27 cellular contexts compared by ENCODE assay signal in the genomic region with DNA sequence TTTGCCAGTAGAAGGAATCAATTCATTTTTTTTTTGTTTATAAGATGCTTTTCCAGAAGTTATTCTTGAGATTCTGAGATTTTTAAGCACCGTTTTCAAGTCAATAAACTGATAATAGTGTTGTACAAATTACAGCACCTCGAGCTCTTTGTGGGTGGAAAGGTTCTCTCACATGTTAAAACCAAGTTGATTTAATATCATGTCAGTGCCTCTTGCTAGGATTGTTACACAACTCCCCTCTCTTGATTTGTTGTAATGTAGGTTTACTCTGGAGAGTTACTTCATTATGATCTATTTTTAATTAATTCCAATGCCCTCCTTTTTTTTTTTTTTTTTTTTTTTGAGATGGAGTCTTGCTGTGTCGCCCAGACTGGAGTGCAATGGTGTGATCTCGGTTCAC. TPM values are rescaled to one million over a fixed set of nuclear protein-coding genes. Genes with fewer than 3 reads are reported as not detected.
"Had no signal": no experiment of that assay in that cellular context is flagged by ENCODE, and none has a peak within 500 bp of the region (broad histone marks: within the 10 kb centered on the region; RNA-seq: fewer than 3 reads in every experiment).

No MANE protein-coding gene starts in this region.

- H3K4me3 Mint-ChIP-seq: activated CD4-positive, alpha-beta memory T cell treated with anti-CD3 and anti-CD28 coated beads for 36 hours; activated CD4-positive, alpha-beta T cell treated with anti-CD3 and anti-CD28 coated beads for 36 hours; activated CD8-positive, alpha-beta memory T cell treated with anti-CD3 and anti-CD28 coated beads, Interleukin-2, amount 10 ng/mL, durations not matched to agents 7 days and 5 days; activated naive CD4-positive, alpha-beta T cell treated with anti-CD3 and anti-CD28 coated beads, Interleukin-2, amount 50 U/mL, for 24 hours; nephron had no signal

- H3K27me3 ChIP-seq: adrenal gland, body of pancreas, esophagus squamous epithelium, left lung, right atrium auricular region had no signal

- H3K4me3 ChIP-seq: adrenal gland, body of pancreas, esophagus squamous epithelium, left lung, mucosa of descending colon, right atrium auricular region, skin epidermis had no signal

- H3K9me3 Mint-ChIP-seq: activated naive CD4-positive, alpha-beta T cell treated with anti-CD3 and anti-CD28 coated beads, Interleukin-2, amount 50 U/mL, for 24 hours; nephron had no signal

- H3K36me3 ChIP-seq: adrenal gland, esophagus squamous epithelium, left lung, right atrium auricular region had no signal

- H3K27me3 Mint-ChIP-seq: activated CD4-positive, alpha-beta memory T cell treated with anti-CD3 and anti-CD28 coated beads for 36 hours; activated CD4-positive, alpha-beta T cell treated with anti-CD3 and anti-CD28 coated beads for 36 hours; activated CD8-positive, alpha-beta memory T cell treated with anti-CD3 and anti-CD28 coated beads, Interleukin-2, amount 10 ng/mL, durations not matched to agents 7 days and 5 days; activated naive CD4-positive, alpha-beta T cell treated with anti-CD3 and anti-CD28 coated beads, Interleukin-2, amount 50 U/mL, for 24 hours; progenitor cell of endocrine pancreas had no signal

- H3K9me3 ChIP-seq: adrenal gland, body of pancreas, esophagus squamous epithelium, left lung, mucosa of descending colon, right atrium auricular region had no signal

- H3K4me1 Mint-ChIP-seq: nephron had no signal

- H3K27ac ChIP-seq: adrenal gland, body of pancreas, esophagus squamous epithelium, left lung, right atrium auricular region, skin epidermis had no signal

- H3K4me1 ChIP-seq: adrenal gland, body of pancreas, esophagus squamous epithelium had no signal

- ATAC-seq: activated CD4-positive, alpha-beta T cell treated with anti-CD3 and anti-CD28 coated beads for 36 hours; activated CD8-positive, alpha-beta memory T cell treated with anti-CD3 and anti-CD28 coated beads, Interleukin-2, amount 10 ng/mL, durations not matched to agents 7 days and 5 days; body of pancreas; left lung; mucosa of descending colon had no signal

- H3K36me3 Mint-ChIP-seq: activated naive CD4-positive, alpha-beta T cell treated with anti-CD3 and anti-CD28 coated beads, Interleukin-2, amount 50 U/mL, for 24 hours had no signal

- H3K27ac Mint-ChIP-seq: activated CD4-positive, alpha-beta memory T cell treated with anti-CD3 and anti-CD28 coated beads for 36 hours; activated CD4-positive, alpha-beta T cell treated with anti-CD3 and anti-CD28 coated beads for 36 hours; activated CD8-positive, alpha-beta memory T cell treated with anti-CD3 and anti-CD28 coated beads, Interleukin-2, amount 10 ng/mL, durations not matched to agents 7 days and 5 days; activated naive CD4-positive, alpha-beta T cell treated with anti-CD3 and anti-CD28 coated beads, Interleukin-2, amount 50 U/mL, for 24 hours; nephron; progenitor cell of endocrine pancreas had no signal

- DNase-seq: activated CD8-positive, alpha-beta memory T cell treated with anti-CD3 and anti-CD28 coated beads, Interleukin-2, amount 10 ng/mL, durations not matched to agents 7 days and 5 days; activated effector memory CD4-positive, alpha-beta T cell treated with Interleukin-2 at 50 U/mL for 16 hours; activated T-cell treated with anti-CD3 and anti-CD28 coated beads, Interleukin-2, amount 50 U/mL, for 1 hour; body of pancreas; cortex of kidney; effector CD4-positive, alpha-beta T cell; esophagus squamous epithelium; foreskin fibroblast; kidney; left lung; mammary epithelial cell; mucosa of descending colon; nucleus accumbens; stimulated activated CD4-positive, alpha-beta T cell treated with anti-CD3 and anti-CD28 coated beads, Interleukin-15, amount 100 ng/mL, for 24 hours; stimulated activated CD4-positive, alpha-beta T cell treated with anti-CD3 and anti-CD28 coated beads, Interleukin-4, amount 100 ng/mL, for 1 hour; stimulated activated naive CD4-positive, alpha-beta T cell treated with Interleukin-2 at 50 U/mL for 16 hours; substantia nigra; trophoblast cell had no signal

RNA-seq across cellular contexts. Expression of a gene that starts 57.1 kb away (rescaled TPM):
- total RNA-seq: activated CD4-positive, alpha-beta memory T cell treated with anti-CD3 and anti-CD28 coated beads for 36 hours; activated CD4-positive, alpha-beta T cell treated with anti-CD3 and anti-CD28 coated beads for 36 hours; activated CD8-positive, alpha-beta memory T cell treated with anti-CD3 and anti-CD28 coated beads, Interleukin-2, amount 10 ng/mL, durations not matched to agents 7 days and 5 days; adrenal gland; body of pancreas; endothelial cell of umbilical vein; esophagus squamous epithelium; kidney; left lung; mammary epithelial cell; mucosa of descending colon; progenitor cell of endocrine pancreas had no signal
- polyA plus RNA-seq: endothelial cell of umbilical vein, mammary epithelial cell had no signal
